17 cellular contexts compared by ENCODE assay signal in the genomic region with DNA sequence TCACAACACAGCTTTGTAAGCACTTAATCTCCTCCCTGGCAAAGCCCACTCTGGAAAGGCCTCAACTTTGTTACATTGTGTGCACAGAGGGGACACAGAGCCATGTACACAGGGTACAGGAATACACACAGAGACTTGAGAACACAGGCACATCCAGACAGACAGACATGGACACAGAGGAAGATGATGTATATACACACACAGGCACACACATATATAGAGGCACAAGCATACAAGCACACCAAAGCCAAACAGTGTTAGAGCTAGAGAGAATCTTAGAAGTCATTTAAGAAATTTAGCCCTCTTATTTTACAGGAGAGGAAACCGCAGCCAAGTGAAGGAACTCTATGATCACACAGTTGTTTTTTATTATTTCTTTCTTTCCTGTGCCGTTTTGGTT. TPM values are rescaled to one million over a fixed set of nuclear protein-coding genes. Genes with fewer than 3 reads are reported as not detected.
DNase-seq lines count a peak whose midpoint lies in the region; ATAC-seq and TF ChIP-seq lines count a peak whose summit lies in the region.
"Had no signal": no experiment of that assay in that cellular context is flagged by ENCODE, and none has a peak within 500 bp of the region (broad histone marks: within the 10 kb centered on the region; RNA-seq: fewer than 3 reads in every experiment).

No MANE protein-coding gene starts in this region.

- H3K36me3 Mint-ChIP-seq in mesothelial cell of epicardium (no peaks in the 10 kb centered on the region), WTC11 (no peaks in the 10 kb centered on the region), T-helper 17 cell (ENCODE audit: low read depth) (no peaks in the 10 kb centered on the region)
- H3K36me3 Mint-ChIP-seq: CD4-positive, CD25-positive, alpha-beta regulatory T cell had no signal

- DNase-seq in Panc1 (ENCODE audit: low read depth, low spot score) (no peak), coronary artery (ENCODE audit: low spot score) (no peak), mesothelial cell of epicardium (ENCODE audit: low spot score in 2 of 2, unreplicated experiment in 2 of 2) (no peak), thyroid gland (no peak), WTC11 (ENCODE audit: low spot score) (no peak), T-helper 17 cell (no peak)
- no peak for DNase-seq in stimulated activated naive CD4-positive, alpha-beta T cell (lab: John Stamatoyannopoulos, UW)
- DNase-seq: CD4-positive, CD25-positive, alpha-beta regulatory T cell; GDM1; hippocampal formation; NCI-H2171 treated with DMSO at 0.1 percent for 48 hours; retina; stimulated activated naive CD8-positive, alpha-beta T cell treated with anti-CD3 and anti-CD28 coated beads, Interleukin-15, amount 100 ng/mL, for 72 hours; T-helper 1 cell had no signal

- H3K4me1 ChIP-seq in Panc1 (ENCODE audit: control insufficient read depth, insufficient read depth, low read length) (peaks cover 27% of the 10 kb centered on the region), thyroid gland (peaks cover 47 to 49% of the 10 kb centered on the region in 2 donors)

- H3K4me1 Mint-ChIP-seq in mesothelial cell of epicardium = peaks cover 10% of the 10 kb centered on the region
- H3K4me1 Mint-ChIP-seq in WTC11 = peaks cover 7% of the 10 kb centered on the region
- H3K4me1 Mint-ChIP-seq in T-helper 17 cell = peaks cover 4% of the 10 kb centered on the region

- H3K4me3 ChIP-seq in Panc1 (ENCODE audit: low read depth in 2 of 2, low read length in 2 of 2) (no peak overlapping the region), coronary artery (peak overlapping the region; percentile 27), thyroid gland (replicated peaks in 1 of 3) (no peak overlapping the region)
- H3K4me3 ChIP-seq: body of pancreas had no signal

- peak overlapping the region; percentile 0 for H3K27ac Mint-ChIP-seq in mesothelial cell of epicardium
- no peak overlapping the region for H3K27ac Mint-ChIP-seq in WTC11
- H3K27ac Mint-ChIP-seq in T-helper 17 cell = no peak overlapping the region
- H3K27ac Mint-ChIP-seq: stimulated activated naive CD8-positive, alpha-beta T cell treated with anti-CD3 and anti-CD28 coated beads, Interleukin-15, amount 100 ng/mL, for 72 hours had no signal

- ATAC-seq in Panc1 (0 out of 2 replicates have a peak, but pooled peaks have one; percentile 13), WTC11 (no peak), T-helper 17 cell (no peak), HG02588 (IDR thresholded peaks at IDR 0.05; ENCODE audit: unreplicated experiment) (no peak)
- ATAC-seq: stimulated activated naive CD8-positive, alpha-beta T cell treated with anti-CD3 and anti-CD28 coated beads, Interleukin-15, amount 100 ng/mL, for 72 hours had no signal

- POLR2A ChIA-PET in Panc1 (lab: Charles Lee) = interaction anchor here (0.7 to 1.3 kb wide), 2 partner anchors 16 to 18 kb away, joined by 3 to 18 read pairs; no protein-coding TSS in a partner anchor
- POLR2A ChIA-PET in WTC11 (lab: Charles Lee) = no interaction called here

- intact Hi-C loops in Panc1 (cut with micrococcal nuclease; ENCODE audit: unreplicated experiment) (no loop called here), thyroid gland (cut with DNase I) (no loop called here)

- H3K27me3 Mint-ChIP-seq in mesothelial cell of epicardium (ENCODE audit: low read depth) = peaks cover 20% of the 10 kb centered on the region
- peaks cover 28% of the 10 kb centered on the region for H3K27me3 Mint-ChIP-seq in WTC11 (ENCODE audit: low read depth)
- H3K27me3 Mint-ChIP-seq in T-helper 17 cell = peaks cover 41% of the 10 kb centered on the region

- H3K27ac ChIP-seq in Panc1 (ENCODE audit: low read length) = 0 out of 2 replicates have a peak overlapping the region, but pooled peaks have one; percentile 8
- peak overlapping the region; percentile 36 to 87 for H3K27ac ChIP-seq in coronary artery
- peak overlapping the region; percentile 65 to 89 (median 74) for H3K27ac ChIP-seq in thyroid gland
- H3K27ac ChIP-seq: body of pancreas had no signal

- CTCF ChIA-PET in Panc1 (lab: Charles Lee) = interaction anchor here (0.7 to 2.2 kb wide), 3 partner anchors 20 to 42 kb away, joined by 5 to 7 read pairs (median 6); partner anchors contain the start of gene TAF15
- CTCF ChIA-PET in WTC11 (lab: Charles Lee) = interaction anchor here (1.0 to 2.5 kb wide), 3 partner anchors 16 to 25 kb away, joined by 5 to 12 read pairs (median 5); partner anchors contain the start of gene TAF15

- no peak for TF ChIP-seq POLR2A in thyroid gland (IDR thresholded peaks at IDR 0.05)

- no TSS peak for BruUV-seq in Panc1 (replicated peaks; lab: Mats Ljungman, UMichigan)

- H3K9me3 Mint-ChIP-seq in mesothelial cell of epicardium = no peaks in the 10 kb centered on the region
- no peaks in the 10 kb centered on the region for H3K9me3 Mint-ChIP-seq in WTC11
- H3K9me3 Mint-ChIP-seq: stimulated activated naive CD8-positive, alpha-beta T cell treated with anti-CD3 and anti-CD28 coated beads, Interleukin-15, amount 100 ng/mL, for 72 hours had no signal

- TF ChIP-seq CTCF in Panc1 (IDR thresholded peaks at IDR 0.05) = no peak
- no peak for TF ChIP-seq CTCF in coronary artery (IDR thresholded peaks at IDR 0.05)
- no peak for TF ChIP-seq CTCF in mesothelial cell of epicardium (IDR thresholded peaks at IDR 0.05; ENCODE audit: unreplicated experiment)
- no peak for TF ChIP-seq CTCF in thyroid gland (IDR thresholded peaks at IDR 0.05)
- TF ChIP-seq CTCF in WTC11 (IDR thresholded peaks at IDR 0.05) = no peak

- no peaks in the 10 kb centered on the region for H3K27me3 ChIP-seq in Panc1 (ENCODE audit: control insufficient read depth, insufficient read depth, low read length)
- no peaks in the 10 kb centered on the region for H3K27me3 ChIP-seq in thyroid gland
- H3K27me3 ChIP-seq: body of pancreas had no signal

- WGBS in thyroid gland, 2 donors = 47 to 56% methylated on average over 2 of the region's 2 CpGs

- in situ Hi-C loops in Panc1 (cut with HindIII; ENCODE audit: low pct_unique_long_range_greater_than_20kb, low sequenced_read_pairs) = no loop called here

- no peak overlapping the region for H3K4me3 Mint-ChIP-seq in mesothelial cell of epicardium
- H3K4me3 Mint-ChIP-seq in WTC11 = no peak overlapping the region
- H3K4me3 Mint-ChIP-seq in T-helper 17 cell = no peak overlapping the region

- H3K36me3 ChIP-seq in Panc1 (ENCODE audit: control insufficient read depth, insufficient read depth, low read length) (no peaks in the 10 kb centered on the region), thyroid gland (no peaks in the 10 kb centered on the region)

- H3K9me3 ChIP-seq in Panc1 (ENCODE audit: control insufficient read depth, insufficient read depth, low read depth, low read length) (no peaks in the 10 kb centered on the region), thyroid gland (no peaks in the 10 kb centered on the region), T-helper 17 cell (ENCODE audit: control insufficient read depth, low read length, poor library complexity, severe bottlenecking) (no peaks in the 10 kb centered on the region)
- H3K9me3 ChIP-seq: body of pancreas had no signal

TF ChIP-seq in WTC11, 78 proteins besides CTCF, POLR2A, EP300 and RAD21 (continues in another document):
- TF ChIP-seq USF1 (CRISPR knock-in tag; IDR thresholded peaks at IDR 0.05) (no peak), KAT7 (CRISPR knock-in tag; IDR thresholded peaks at IDR 0.05; ENCODE audit: borderline replicate concordance) (no peak)
- TF ChIP-seq, protein P1, sequence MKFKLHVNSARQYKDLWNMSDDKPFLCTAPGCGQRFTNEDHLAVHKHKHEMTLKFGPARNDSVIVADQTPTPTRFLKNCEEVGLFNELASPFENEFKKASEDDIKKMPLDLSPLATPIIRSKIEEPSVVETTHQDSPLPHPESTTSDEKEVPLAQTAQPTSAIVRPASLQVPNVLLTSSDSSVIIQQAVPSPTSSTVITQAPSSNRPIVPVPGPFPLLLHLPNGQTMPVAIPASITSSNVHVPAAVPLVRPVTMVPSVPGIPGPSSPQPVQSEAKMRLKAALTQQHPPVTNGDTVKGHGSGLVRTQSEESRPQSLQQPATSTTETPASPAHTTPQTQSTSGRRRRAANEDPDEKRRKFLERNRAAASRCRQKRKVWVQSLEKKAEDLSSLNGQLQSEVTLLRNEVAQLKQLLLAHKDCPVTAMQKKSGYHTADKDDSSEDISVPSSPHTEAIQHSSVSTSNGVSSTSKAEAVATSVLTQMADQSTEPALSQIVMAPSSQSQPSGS (CRISPR knock-in tag; IDR thresholded peaks at IDR 0.05; ENCODE audit: borderline replicate concordance, low read depth) = no peak

RNA-seq across cellular contexts. Expression of gene MMP28, which starts 6.4 kb away (rescaled TPM):
- 1.6 TPM for total RNA-seq in Panc1 (2021; ENCODE audit: unreplicated experiment)
- 1.5 TPM for polyA plus RNA-seq in Panc1 (2012; ENCODE audit: insufficient read length)
- 0.34 to 0.86 TPM in 2 of 3 replicates, not detected in the other for total RNA-seq in mesothelial cell of epicardium
- total RNA-seq in thyroid gland = 10 to 100 TPM; 12.4 to 48.0 (median 28.6) TPM
- total RNA-seq in WTC11 (2021) = 0.22 TPM in 1 of 3 replicates, not detected in the others
- under 1 TPM in 1 of 2 donors, not detected in 1; 0.44 TPM for total RNA-seq in T-helper 17 cell
- total RNA-seq: CD4-positive, CD25-positive, alpha-beta regulatory T cell had no signal

RNA-seq across cellular contexts. Expression of gene TAF15, which starts 20.2 kb away (rescaled TPM):
- 249 TPM for total RNA-seq in Panc1 (2021; ENCODE audit: unreplicated experiment)
- polyA plus RNA-seq in Panc1 (2012; ENCODE audit: insufficient read length) = 189 TPM
- 218 to 235 TPM (median 225 TPM) in 3 replicates for total RNA-seq in mesothelial cell of epicardium
- total RNA-seq in thyroid gland = 10 to 100 TPM; 55.9 to 79.8 (median 65.4) TPM
- total RNA-seq in WTC11 (2021) = 273 to 322 TPM (median 316 TPM) in 3 replicates
- total RNA-seq in T-helper 17 cell = 100 to 1,000 TPM; 153 to 165 TPM

RNA-seq across cellular contexts. Expression of gene C17orf50, which starts 28.4 kb away (rescaled TPM):
- total RNA-seq in Panc1 (2021; ENCODE audit: unreplicated experiment) (not detected), mesothelial cell of epicardium (not detected in 3 replicates), thyroid gland (under 1 TPM in 1 of 4 donors, not detected in 3; 0.40 TPM), WTC11 (2021) (0.30 to 0.89 TPM (median 0.35 TPM) in 3 replicates), T-helper 17 cell (not detected)
- not detected for polyA plus RNA-seq in Panc1 (2012; ENCODE audit: insufficient read length)
- total RNA-seq: body of pancreas; CD4-positive, CD25-positive, alpha-beta regulatory T cell; M059J had no signal
- polyA plus RNA-seq: CD4-positive, CD25-positive, alpha-beta regulatory T cell had no signal

RNA-seq across cellular contexts. Expression of gene GAS2L2, which starts 36.0 kb away (rescaled TPM):
- not detected for total RNA-seq in Panc1 (2021; ENCODE audit: unreplicated experiment)
- polyA plus RNA-seq in Panc1 (2012; ENCODE audit: insufficient read length) = not detected
- total RNA-seq in mesothelial cell of epicardium = 0.09 to 0.20 TPM (median 0.11 TPM) in 3 replicates
- not detected for total RNA-seq in thyroid gland
- total RNA-seq in WTC11 (2021) = 0.07 to 0.30 TPM (median 0.15 TPM) in 3 replicates
- not detected for total RNA-seq in T-helper 17 cell
- total RNA-seq: body of pancreas; CD4-positive, CD25-positive, alpha-beta regulatory T cell; M059J had no signal
- polyA plus RNA-seq: CD4-positive, CD25-positive, alpha-beta regulatory T cell had no signal

RNA-seq across cellular contexts. Expression of gene RASL10B, which starts 57.6 kb away (rescaled TPM):
- 4.3 TPM for total RNA-seq in Panc1 (2021; ENCODE audit: unreplicated experiment)
- 3.3 TPM for polyA plus RNA-seq in Panc1 (2012; ENCODE audit: insufficient read length)
- 19.3 to 20.5 TPM (median 20.1 TPM) in 3 replicates for total RNA-seq in mesothelial cell of epicardium
- total RNA-seq in thyroid gland = 10 to 100 TPM in 1 of 4 donors, 1 to 10 TPM in 2, under 1 TPM in 1; 0.94 to 14.5 (median 3.5) TPM
- total RNA-seq in WTC11 (2021) = 17.4 to 25.4 TPM (median 25.3 TPM) in 3 replicates
- total RNA-seq in T-helper 17 cell = under 1 TPM; 0.10 to 0.50 TPM
- total RNA-seq: CD4-positive, CD25-positive, alpha-beta regulatory T cell had no signal

Comparison
In these comparisons a context has a peak if more than half of its experiments do, and no peak if none do; other contexts are left out.
1. H3K27ac ChIP-seq: peak in every context shown above with its lines; median percentile 74 in thyroid gland; 62 in coronary artery; 8 in Panc1.